Comparison of ENCODE assay signal across 11 cellular contexts in the genomic region with DNA sequence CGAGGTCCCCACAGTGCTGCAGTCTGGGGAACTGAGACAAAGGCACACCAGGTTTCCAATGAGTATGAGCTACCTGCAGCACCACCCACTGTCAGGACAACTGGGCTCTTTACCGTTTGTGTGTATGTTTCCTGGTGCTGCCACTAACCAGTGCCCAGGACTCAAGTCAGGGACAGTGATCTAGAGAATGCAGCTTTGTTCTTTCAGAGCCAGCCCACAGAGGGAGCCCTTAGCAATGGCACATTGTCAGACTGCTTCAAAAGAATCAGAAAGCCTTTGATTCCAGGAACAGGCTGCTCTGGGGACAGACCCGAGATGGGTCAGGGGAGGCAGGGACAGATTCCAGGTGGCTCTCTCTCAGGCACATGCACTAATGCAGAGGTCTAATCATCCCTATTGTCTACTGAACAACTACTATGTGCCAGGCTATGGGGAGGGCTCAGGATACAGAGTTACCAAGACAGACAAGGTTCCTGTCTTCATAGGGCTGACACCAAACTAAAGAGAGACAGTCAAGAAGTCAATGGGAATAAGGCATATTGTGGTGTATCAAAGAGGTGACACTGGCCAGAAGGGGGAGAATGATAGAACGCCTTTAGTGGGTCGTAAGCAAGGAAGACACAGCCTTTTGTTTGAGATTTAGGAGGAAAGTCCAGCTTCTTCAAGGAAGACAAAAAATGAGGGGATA.
DNase-seq lines count a peak whose midpoint lies in the region; ATAC-seq and TF ChIP-seq lines count a peak whose summit lies in the region.
"Had no signal": no experiment of that assay in that cellular context is flagged by ENCODE, and none has a peak within 500 bp of the region (broad histone marks: within the 10 kb centered on the region; RNA-seq: fewer than 3 reads in every experiment).

No MANE protein-coding gene starts in this region.

- TF ChIP-seq CTCF in GM10266 (IDR thresholded peaks at IDR 0.05; ENCODE audit: control insufficient read depth, insufficient read depth, low read depth, missing control alignments) = peak; percentile 18

- in situ Hi-C loops in ACHN (cut with HindIII; ENCODE audit: low pct_ligation_motif_present, low pct_unique_long_range_greater_than_20kb, low sequenced_read_pairs) = no loop called here

- no peak for ATAC-seq in HG02678 (IDR thresholded peaks at IDR 0.05; ENCODE audit: unreplicated experiment)
- ATAC-seq in GM19397 (IDR thresholded peaks at IDR 0.05; ENCODE audit: unreplicated experiment) = no peak
- ATAC-seq: left lung had no signal

- DNase-seq in ACHN (peak; percentile 1), GM10266 (ENCODE audit: extremely low spot score) (no peak), SW480 (ENCODE audit: low spot score) (peak; percentile 39), iPS-NIHi7 (ENCODE audit: extremely low spot score) (peak; percentile 43), NCI-H2171 treated with DMSO at 0.1 percent for 48 hours (lab: John Stamatoyannopoulos, UW) (no peak), NCI-H1048 (lab: John Stamatoyannopoulos, UW) (no peak)
- DNase-seq: activated CD4-positive, CD25-positive, alpha-beta regulatory T cell; left lung; NCI-H2107 had no signal

Comparison
In these comparisons a context has a peak if more than half of its experiments do, and no peak if none do; other contexts are left out.
1. DNase-seq: peak in ACHN (single experiment), SW480 (single experiment) and iPS-NIHi7 (single experiment); none in GM10266 (single experiment), NCI-H2171 treated with DMSO at 0.1 percent for 48 hours (single experiment) and NCI-H1048 (single experiment).